ENCODE assay signal across 8 cellular contexts in the genomic region with DNA sequence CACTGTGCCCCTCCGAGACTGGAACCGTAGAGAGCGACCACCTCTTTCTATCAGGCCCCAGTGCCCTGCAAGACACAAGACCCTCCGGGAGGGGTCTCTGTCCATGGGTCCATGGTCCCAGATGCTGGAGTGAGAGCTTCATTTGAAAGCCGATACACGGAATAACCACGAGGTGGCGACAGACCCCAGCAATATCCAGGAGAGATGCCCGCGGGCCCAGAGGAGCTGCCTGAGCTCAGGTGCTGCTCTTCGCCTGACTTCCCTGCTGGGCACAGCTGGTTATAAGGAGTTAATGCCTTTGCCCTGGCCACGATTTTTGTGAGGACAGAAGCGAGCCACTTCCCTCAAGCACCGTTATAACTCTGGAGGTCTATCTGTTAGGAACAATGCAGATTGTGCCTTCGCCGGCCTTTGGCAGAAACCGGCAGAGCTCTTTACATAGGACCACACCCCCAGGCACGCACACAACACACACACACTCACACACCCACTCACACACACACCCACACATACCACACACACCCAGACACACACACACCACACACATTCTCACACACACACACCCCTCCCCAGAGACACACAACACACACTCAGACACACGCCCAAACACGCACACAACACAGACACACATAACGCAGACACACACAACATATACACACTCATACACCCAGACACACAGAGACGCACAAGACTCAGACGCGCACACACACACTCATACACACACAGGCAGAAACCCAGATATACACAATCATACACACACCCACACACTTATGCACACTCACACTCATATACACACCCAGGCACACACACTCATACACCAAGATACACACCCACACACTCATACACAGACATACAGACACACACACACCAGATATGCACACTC.
DNase-seq lines count a peak whose midpoint lies in the region; ATAC-seq, FAIRE-seq and TF ChIP-seq lines count a peak whose summit lies in the region.

No MANE protein-coding gene starts in this region.

- H3K27me3 Mint-ChIP-seq in WTC11 (ENCODE audit: low read depth) = no peaks in the 10 kb centered on the region

- H3K27ac Mint-ChIP-seq in WTC11 = no peak overlapping the region

- H3K27me3 ChIP-seq in bronchial epithelial cell (ENCODE audit: control insufficient read depth, insufficient read depth, low read length) = no peaks in the 10 kb centered on the region

- DNase-seq in GM12865 (ENCODE audit: low read depth) (peak; percentile 72), NCI-H2227 treated with DMSO at 0.1 percent for 48 hours (lab: John Stamatoyannopoulos, UW) (peak; percentile 71), WTC11 (ENCODE audit: low spot score) (peak; percentile 85), bronchial epithelial cell (ENCODE audit: low read depth) (peak; percentile 52), left kidney (ENCODE audit: low read depth, low spot score) (peak; percentile 89), foreskin melanocyte (no peak)
- DNase-seq in stimulated activated CD4-positive, alpha-beta T cell treated with anti-CD3 and anti-CD28 coated beads, TNF-alpha, amount 100 ng/mL, for 48 hours (ENCODE audit: low read depth in 3 of 3) = peak; percentile 34 to 47 (median 41)

- H3K36me3 Mint-ChIP-seq in WTC11 = no peaks in the 10 kb centered on the region

- peaks cover 2% of the 10 kb centered on the region for H3K36me3 ChIP-seq in bronchial epithelial cell (ENCODE audit: control insufficient read depth, insufficient read depth, low read length)

- no peak overlapping the region for H3K4me3 ChIP-seq in GM12865 (ENCODE audit: low read depth, low read length)
- no peak overlapping the region for H3K4me3 ChIP-seq in bronchial epithelial cell (ENCODE audit: low read depth, low read length)

- H3K4me1 Mint-ChIP-seq in WTC11 = peaks cover 6% of the 10 kb centered on the region

- POLR2A ChIA-PET in WTC11 (lab: Charles Lee) = interaction anchor here (0.5 to 1.2 kb wide), 3 partner anchors 175 to 436 kb away, joined by 4 to 5 read pairs (median 4); a partner anchor contains a TSS

- H3K4me3 Mint-ChIP-seq in WTC11 = no peak overlapping the region

- CTCF ChIA-PET in WTC11 (lab: Charles Lee) = interaction anchor here (0.5 to 2.0 kb wide), 121 partner anchors 8 to 1790 kb away, joined by 3 to 147 read pairs (median 4); a partner anchor contains a TSS

- TF ChIP-seq CTCF in GM12865 (IDR thresholded peaks at IDR 0.05; ENCODE audit: insufficient read depth, low read depth, low read length, missing control alignments) (peak; percentile 87), WTC11 (IDR thresholded peaks at IDR 0.05) (peak; percentile 88), bronchial epithelial cell (IDR thresholded peaks at IDR 0.05; ENCODE audit: insufficient read depth, low read length, severe bottlenecking) (peak; percentile 88)

- H3K9me3 Mint-ChIP-seq in WTC11 = peaks cover 6% of the 10 kb centered on the region

- ATAC-seq in HG03060 (IDR thresholded peaks at IDR 0.05; ENCODE audit: low read depth, unreplicated experiment) (peak; percentile 79), WTC11 (peak; percentile 82)

- FAIRE-seq in bronchial epithelial cell (lab: Jason Lieb, UNC) = peak; percentile 96

TF ChIP-seq in WTC11, 78 proteins besides CTCF, POLR2A, EP300 and RAD21:
- TF ChIP-seq, protein P1, sequence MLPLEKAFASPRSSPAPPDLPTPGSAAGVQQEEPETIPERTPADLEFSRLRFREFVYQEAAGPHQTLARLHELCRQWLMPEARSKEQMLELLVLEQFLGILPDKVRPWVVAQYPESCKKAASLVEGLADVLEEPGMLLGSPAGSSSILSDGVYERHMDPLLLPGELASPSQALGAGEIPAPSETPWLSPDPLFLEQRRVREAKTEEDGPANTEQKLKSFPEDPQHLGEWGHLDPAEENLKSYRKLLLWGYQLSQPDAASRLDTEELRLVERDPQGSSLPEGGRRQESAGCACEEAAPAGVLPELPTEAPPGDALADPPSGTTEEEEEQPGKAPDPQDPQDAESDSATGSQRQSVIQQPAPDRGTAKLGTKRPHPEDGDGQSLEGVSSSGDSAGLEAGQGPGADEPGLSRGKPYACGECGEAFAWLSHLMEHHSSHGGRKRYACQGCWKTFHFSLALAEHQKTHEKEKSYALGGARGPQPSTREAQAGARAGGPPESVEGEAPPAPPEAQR (CRISPR knock-in tag; IDR thresholded peaks at IDR 0.05) = no peak
- TF ChIP-seq ZNF219 (CRISPR knock-in tag; IDR thresholded peaks at IDR 0.05; ENCODE audit: borderline replicate concordance) (no peak), GTF2I (CRISPR knock-in tag; conservative IDR thresholded peaks at IDR 0.05) (no peak), ZNF423 (CRISPR knock-in tag; IDR thresholded peaks at IDR 0.05) (peak; percentile 47), ZNF121 (CRISPR knock-in tag; IDR thresholded peaks at IDR 0.05) (peak; percentile 85; the same call in 1 of the 2 replicates)
